ENCODE assay signal across 2 cellular contexts in genomic region chr15:72708904-72709303, GRCh38.
TF ChIP-seq lines count a peak whose summit lies in the region.
"Not testable (repeated sequence)": the region's sequence is repeated elsewhere in the genome, so short reads cannot be mapped to it uniquely, and the experiment has no call there.

No MANE protein-coding gene starts in this region.

TF ChIP-seq in K562, 482 proteins besides CTCF, POLR2A, EP300 and RAD21:
- TF ChIP-seq ESRRA (IDR thresholded peaks at IDR 0.05; ENCODE audit: borderline replicate concordance, low read depth) (peak; percentile 77), L3MBTL2 (IDR thresholded peaks at IDR 0.05) (peak; percentile 50; the same call in 1 of the 2 replicates), SOX6 (IDR thresholded peaks at IDR 0.05) (peak; percentile 31; the same call in 1 of the 2 replicates), NR2C2 (tag; IDR thresholded peaks at IDR 0.05) (peak; percentile 58; the same call in 1 of the 2 replicates), FOXJ2 (tag; IDR thresholded peaks at IDR 0.05) (0 out of 2 replicates have a peak, but pooled peaks have one; percentile 12)
- not testable (repeated sequence) for TF ChIP-seq NR2C2 (CRISPR knock-in tag; IDR thresholded peaks at IDR 0.05)

TF ChIP-seq in HepG2, 621 proteins besides CTCF, POLR2A, EP300 and RAD21:
- peak; percentile 36; the same call in 1 of the 2 replicates for TF ChIP-seq HNF4A (CRISPR knock-in tag; IDR thresholded peaks at IDR 0.05)
